In genomic region chr3:185411133-185411532, GRCh38 we compare ENCODE assay signal across 27 cellular contexts.
"Had no signal": no experiment of that assay in that cellular context is flagged by ENCODE, and none has a peak within 500 bp of the region (broad histone marks: within the 10 kb centered on the region; RNA-seq: fewer than 3 reads in every experiment).

No MANE protein-coding gene starts in this region.

- H3K27ac ChIP-seq: heart left ventricle, skin epidermis, upper lobe of left lung, vagina had no signal

- H3K9me3 ChIP-seq: heart left ventricle, upper lobe of left lung, vagina had no signal

- DNase-seq: activated CD4-positive, alpha-beta T cell treated with anti-CD3 and anti-CD28 coated beads, Interleukin-2, amount 50 U/mL, for 1 hour; activated CD4-positive, CD25-positive, alpha-beta regulatory T cell treated with anti-CD3 and anti-CD28 coated beads, Interleukin-2, amount 50 U/mL, for 72 hours; activated CD8-positive, alpha-beta T cell treated with anti-CD3 and anti-CD28 coated beads for 36 hours; activated naive CD8-positive, alpha-beta T cell treated with anti-CD3 and anti-CD28 coated beads, Interleukin-2, amount 50 U/mL, for 24 hours; activated T-cell treated with anti-CD3 and anti-CD28 coated beads, Interleukin-2, amount 50 U/mL, for 4 hours; dermis blood vessel endothelial cell; effector CD4-positive, alpha-beta T cell; heart left ventricle; hypothalamus; immature natural killer cell; retina; stimulated activated CD4-positive, alpha-beta T cell treated with anti-CD3 and anti-CD28 coated beads, Interleukin-12 subunit alpha, Interleukin-12 subunit beta, amount 100 ng/mL, for 4 hours; stimulated activated CD4-positive, alpha-beta T cell treated with anti-CD3 and anti-CD28 coated beads, Interleukin-4, amount 100 ng/mL, for 24 hours; stimulated activated naive CD8-positive, alpha-beta T cell treated with anti-CD3 and anti-CD28 coated beads, Interleukin-15, amount 100 ng/mL, for 72 hours; substantia nigra; T-helper 17 cell; T1000; upper lobe of left lung had no signal

- H3K36me3 ChIP-seq: heart left ventricle, upper lobe of left lung, vagina had no signal

- H3K9me3 Mint-ChIP-seq: activated CD8-positive, alpha-beta T cell treated with anti-CD3 and anti-CD28 coated beads for 36 hours; activated naive CD4-positive, alpha-beta T cell treated with anti-CD3 and anti-CD28 coated beads, Interleukin-2, amount 50 U/mL, for 24 hours; activated naive CD8-positive, alpha-beta T cell treated with anti-CD3 and anti-CD28 coated beads, Interleukin-2, amount 50 U/mL, for 24 hours; activated T-cell treated with anti-CD3 and anti-CD28 coated beads, Interleukin-2, amount 50 U/mL, for 4 hours; activated T-helper 2 cell treated with anti-CD3 and anti-CD28 coated beads, Interferon-gamma antibody, Interleukin-2, Interleukin-4, amounts not matched to agents 10 μg/mL and 5 μg/mL and 100 μg/mL, durations not matched to agents 14 hours and 24 hours and 36 hours; immature natural killer cell; memory B cell; natural killer cell treated with Interleukin-12 subunit alpha and Interleukin-12 subunit beta and Interleukin-15 and Interleukin-18, amount 100 ng/mL, for 72 hours; stimulated activated memory B cell treated with anti-CD40 and anti-IgM and Interleukin-4, amounts not matched to agents 10 μg/mL and 1 μg/mL and 100 μg/mL, for 72 hours; stimulated activated naive CD8-positive, alpha-beta T cell treated with anti-CD3 and anti-CD28 coated beads, Interleukin-15, amount 100 ng/mL, for 72 hours had no signal

- ATAC-seq: activated CD8-positive, alpha-beta T cell treated with anti-CD3 and anti-CD28 coated beads for 36 hours; activated naive CD8-positive, alpha-beta T cell treated with anti-CD3 and anti-CD28 coated beads, Interleukin-2, amount 50 U/mL, for 24 hours; activated T-cell treated with anti-CD3 and anti-CD28 coated beads, Interleukin-2, amount 50 U/mL, for 4 hours; heart left ventricle; natural killer cell treated with Interleukin-12 subunit alpha and Interleukin-12 subunit beta and Interleukin-15 and Interleukin-18, amount 100 ng/mL, for 72 hours; sciatic nerve; stimulated activated memory B cell treated with anti-CD40 and anti-IgM and Interleukin-4, amounts not matched to agents 10 μg/mL and 1 μg/mL and 100 μg/mL, for 72 hours; stimulated activated naive CD8-positive, alpha-beta T cell treated with anti-CD3 and anti-CD28 coated beads, Interleukin-15, amount 100 ng/mL, for 72 hours; T-helper 17 cell had no signal

- H3K4me1 ChIP-seq: vagina had no signal

- H3K27me3 Mint-ChIP-seq: activated naive CD4-positive, alpha-beta T cell treated with anti-CD3 and anti-CD28 coated beads, Interleukin-2, amount 50 U/mL, for 24 hours; memory B cell; progenitor cell of endocrine pancreas; stimulated activated memory B cell treated with anti-CD40 and anti-IgM and Interleukin-4, amounts not matched to agents 10 μg/mL and 1 μg/mL and 100 μg/mL, for 72 hours; stimulated activated naive CD8-positive, alpha-beta T cell treated with anti-CD3 and anti-CD28 coated beads, Interleukin-15, amount 100 ng/mL, for 72 hours had no signal

- H3K36me3 Mint-ChIP-seq: activated naive CD4-positive, alpha-beta T cell treated with anti-CD3 and anti-CD28 coated beads, Interleukin-2, amount 50 U/mL, for 24 hours; immature natural killer cell; memory B cell; natural killer cell treated with Interleukin-12 subunit alpha and Interleukin-12 subunit beta and Interleukin-15 and Interleukin-18, amount 100 ng/mL, for 72 hours; stimulated activated memory B cell treated with anti-CD40 and anti-IgM and Interleukin-4, amounts not matched to agents 10 μg/mL and 1 μg/mL and 100 μg/mL, for 72 hours had no signal

- H3K4me1 Mint-ChIP-seq: activated naive CD4-positive, alpha-beta T cell treated with anti-CD3 and anti-CD28 coated beads, Interleukin-2, amount 50 U/mL, for 24 hours; activated naive CD8-positive, alpha-beta T cell treated with anti-CD3 and anti-CD28 coated beads, Interleukin-2, amount 50 U/mL, for 24 hours; immature natural killer cell; memory B cell; stimulated activated memory B cell treated with anti-CD40 and anti-IgM and Interleukin-4, amounts not matched to agents 10 μg/mL and 1 μg/mL and 100 μg/mL, for 72 hours; stimulated activated naive CD8-positive, alpha-beta T cell treated with anti-CD3 and anti-CD28 coated beads, Interleukin-15, amount 100 ng/mL, for 72 hours; T-helper 17 cell had no signal

- H3K27ac Mint-ChIP-seq: activated CD8-positive, alpha-beta T cell treated with anti-CD3 and anti-CD28 coated beads for 36 hours; activated naive CD4-positive, alpha-beta T cell treated with anti-CD3 and anti-CD28 coated beads, Interleukin-2, amount 50 U/mL, for 24 hours; activated naive CD8-positive, alpha-beta T cell treated with anti-CD3 and anti-CD28 coated beads, Interleukin-2, amount 50 U/mL, for 24 hours; activated T-helper 2 cell treated with anti-CD3 and anti-CD28 coated beads, Interferon-gamma antibody, Interleukin-2, Interleukin-4, amounts not matched to agents 10 μg/mL and 5 μg/mL and 100 μg/mL, durations not matched to agents 14 hours and 24 hours and 36 hours; immature natural killer cell; memory B cell; natural killer cell treated with Interleukin-12 subunit alpha and Interleukin-12 subunit beta and Interleukin-15 and Interleukin-18, amount 100 ng/mL, for 72 hours; progenitor cell of endocrine pancreas; stimulated activated memory B cell treated with anti-CD40 and anti-IgM and Interleukin-4, amounts not matched to agents 10 μg/mL and 1 μg/mL and 100 μg/mL, for 72 hours; stimulated activated naive CD8-positive, alpha-beta T cell treated with anti-CD3 and anti-CD28 coated beads, Interleukin-15, amount 100 ng/mL, for 72 hours; T-helper 17 cell had no signal

- H3K27me3 ChIP-seq: heart left ventricle, upper lobe of left lung, vagina had no signal

- H3K4me3 Mint-ChIP-seq: activated CD8-positive, alpha-beta T cell treated with anti-CD3 and anti-CD28 coated beads for 36 hours; activated naive CD4-positive, alpha-beta T cell treated with anti-CD3 and anti-CD28 coated beads, Interleukin-2, amount 50 U/mL, for 24 hours; activated naive CD8-positive, alpha-beta T cell treated with anti-CD3 and anti-CD28 coated beads, Interleukin-2, amount 50 U/mL, for 24 hours; activated T-cell treated with anti-CD3 and anti-CD28 coated beads, Interleukin-2, amount 50 U/mL, for 4 hours; immature natural killer cell; memory B cell; natural killer cell treated with Interleukin-12 subunit alpha and Interleukin-12 subunit beta and Interleukin-15 and Interleukin-18, amount 100 ng/mL, for 72 hours; stimulated activated memory B cell treated with anti-CD40 and anti-IgM and Interleukin-4, amounts not matched to agents 10 μg/mL and 1 μg/mL and 100 μg/mL, for 72 hours; stimulated activated naive CD8-positive, alpha-beta T cell treated with anti-CD3 and anti-CD28 coated beads, Interleukin-15, amount 100 ng/mL, for 72 hours; T-helper 17 cell had no signal

- H3K4me3 ChIP-seq: heart left ventricle, skin epidermis, upper lobe of left lung, vagina had no signal
